Comparison of ENCODE assay signal across 11 cellular contexts in the genomic region with DNA sequence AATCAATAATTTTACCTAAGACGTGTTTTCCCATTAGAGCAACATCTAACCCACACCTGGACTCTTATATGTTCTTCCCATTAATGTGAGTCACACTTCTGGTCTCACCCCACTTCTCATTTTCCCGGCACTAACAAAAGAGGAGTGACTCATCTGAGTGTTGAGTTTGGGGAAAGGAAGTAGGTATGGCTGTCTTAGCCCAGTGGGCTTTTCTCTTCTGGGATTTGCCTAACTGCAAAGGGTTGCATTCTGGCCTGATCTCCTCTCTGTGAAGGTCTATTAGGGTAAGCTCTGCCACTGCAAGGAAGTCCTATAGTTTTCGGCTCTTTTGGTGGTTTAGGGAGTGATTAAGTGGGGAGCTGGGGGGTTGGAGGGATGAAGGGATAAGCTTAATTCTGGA.
DNase-seq lines count a peak whose midpoint lies in the region; ATAC-seq and TF ChIP-seq lines count a peak whose summit lies in the region.
"Had no signal": no experiment of that assay in that cellular context is flagged by ENCODE, and none has a peak within 500 bp of the region (broad histone marks: within the 10 kb centered on the region; RNA-seq: fewer than 3 reads in every experiment).

No MANE protein-coding gene starts in this region.

- H3K36me3 ChIP-seq in kidney epithelial cell (ENCODE audit: control insufficient read depth, insufficient read depth, low read length) = no peaks in the 10 kb centered on the region
- H3K36me3 ChIP-seq: stomach had no signal

- DNase-seq in DMS53 (lab: John Stamatoyannopoulos, UW) (peak; percentile 93), HT1080 (ENCODE audit: low read depth) (peak; percentile 85), astrocyte of the cerebellum (ENCODE audit: low read depth) (peak; percentile 57), kidney epithelial cell (ENCODE audit: low read depth) (peak; percentile 61), posterior vena cava (ENCODE audit: low spot score) (no peak)
- DNase-seq in activated naive CD8-positive, alpha-beta T cell treated with anti-CD3 and anti-CD28 coated beads, Interleukin-2, amount 50 U/mL, for 24 hours = no peak
- DNase-seq: NCI-H2081, stomach had no signal

- H3K4me3 ChIP-seq in astrocyte of the cerebellum (ENCODE audit: low read depth, low read length) (no peak overlapping the region), kidney epithelial cell (ENCODE audit: low read depth, low read length) (no peak overlapping the region)
- H3K4me3 ChIP-seq: stomach had no signal

- no peaks in the 10 kb centered on the region for H3K27me3 Mint-ChIP-seq in activated naive CD8-positive, alpha-beta T cell treated with anti-CD3 and anti-CD28 coated beads, Interleukin-2, amount 50 U/mL, for 24 hours
- H3K27me3 Mint-ChIP-seq: central memory CD8-positive, alpha-beta T cell had no signal

- intact Hi-C loops in posterior vena cava (cut with DNase I) = no loop called here

- H3K9me3 Mint-ChIP-seq in activated naive CD8-positive, alpha-beta T cell treated with anti-CD3 and anti-CD28 coated beads, Interleukin-2, amount 50 U/mL, for 24 hours = peaks cover 1% of the 10 kb centered on the region

- ATAC-seq in HG03571 (IDR thresholded peaks at IDR 0.05; ENCODE audit: unreplicated experiment) = no peak
- ATAC-seq in GM21737 (IDR thresholded peaks at IDR 0.05; ENCODE audit: unreplicated experiment) = no peak
- ATAC-seq in activated naive CD8-positive, alpha-beta T cell treated with anti-CD3 and anti-CD28 coated beads, Interleukin-2, amount 50 U/mL, for 24 hours = no peak

- no peak overlapping the region for H3K4me3 Mint-ChIP-seq in activated naive CD8-positive, alpha-beta T cell treated with anti-CD3 and anti-CD28 coated beads, Interleukin-2, amount 50 U/mL, for 24 hours
- H3K4me3 Mint-ChIP-seq: central memory CD8-positive, alpha-beta T cell had no signal

- H3K27ac Mint-ChIP-seq in activated naive CD8-positive, alpha-beta T cell treated with anti-CD3 and anti-CD28 coated beads, Interleukin-2, amount 50 U/mL, for 24 hours = no peak overlapping the region

- no peaks in the 10 kb centered on the region for H3K27me3 ChIP-seq in kidney epithelial cell (ENCODE audit: control insufficient read depth, insufficient read depth, low read length)
- H3K27me3 ChIP-seq: stomach had no signal

- no peaks in the 10 kb centered on the region for H3K36me3 Mint-ChIP-seq in activated naive CD8-positive, alpha-beta T cell treated with anti-CD3 and anti-CD28 coated beads, Interleukin-2, amount 50 U/mL, for 24 hours (ENCODE audit: low read depth)

- no peak for TF ChIP-seq CTCF in astrocyte of the cerebellum (IDR thresholded peaks at IDR 0.05; ENCODE audit: low read depth, low read length, missing control alignments)
- TF ChIP-seq CTCF in kidney epithelial cell (IDR thresholded peaks at IDR 0.05; ENCODE audit: insufficient read depth, low read length, poor library complexity, severe bottlenecking) = no peak

- in situ Hi-C loops in astrocyte of the cerebellum (cut with HindIII; ENCODE audit: low sequenced_read_pairs) = no loop called here

- H3K4me1 Mint-ChIP-seq in activated naive CD8-positive, alpha-beta T cell treated with anti-CD3 and anti-CD28 coated beads, Interleukin-2, amount 50 U/mL, for 24 hours = peaks cover 2% of the 10 kb centered on the region
- H3K4me1 Mint-ChIP-seq: central memory CD8-positive, alpha-beta T cell had no signal

Comparison
In these comparisons a context has a peak if more than half of its experiments do, and no peak if none do; other contexts are left out.
1. DNase-seq: peak in DMS53 (single experiment), HT1080 (single experiment), astrocyte of the cerebellum (single experiment) and kidney epithelial cell (single experiment); none in posterior vena cava (single experiment) and activated naive CD8-positive, alpha-beta T cell treated with anti-CD3 and anti-CD28 coated beads, Interleukin-2, amount 50 U/mL, for 24 hours (single experiment).